1 cellular context compared by ENCODE assay signal in genomic region chr17:13004336-13004735, GRCh38.
TF ChIP-seq lines count a peak whose summit lies in the region.

No MANE protein-coding gene starts in this region.

TF ChIP-seq in K562, 482 proteins besides CTCF, POLR2A, EP300 and RAD21 (continued from another document):
- TF ChIP-seq TGIF2 (CRISPR knock-in tag; IDR thresholded peaks at IDR 0.05) (no peak), ZNF76 (CRISPR knock-in tag; IDR thresholded peaks at IDR 0.05; ENCODE audit: borderline replicate concordance) (no peak), SIN3B (IDR thresholded peaks at IDR 0.05; ENCODE audit: low read depth) (no peak), DACH1 (IDR thresholded peaks at IDR 0.05; ENCODE audit: partially characterized antibody) (no peak), ZNF57 (CRISPR knock-in tag; IDR thresholded peaks at IDR 0.05) (no peak), TBL1XR1 (IDR thresholded peaks at IDR 0.05; ENCODE audit: low read length in 2 of 2) (no peak), ARID4B (CRISPR knock-in tag; IDR thresholded peaks at IDR 0.05) (no peak), ZNF316 (IDR thresholded peaks at IDR 0.05) (no peak), ZBTB9 (CRISPR knock-in tag; IDR thresholded peaks at IDR 0.05) (no peak), PHB (CRISPR knock-in tag; IDR thresholded peaks at IDR 0.05) (no peak), ZNF121 (CRISPR knock-in tag; conservative IDR thresholded peaks at IDR 0.05) (no peak), SMARCE1 (IDR thresholded peaks at IDR 0.05) (no peak), HES1 (IDR thresholded peaks at IDR 0.05; ENCODE audit: low read depth) (no peak), MXI1 (IDR thresholded peaks at IDR 0.05; ENCODE audit: low read depth, low read length) (no peak)
